In the genomic region with DNA sequence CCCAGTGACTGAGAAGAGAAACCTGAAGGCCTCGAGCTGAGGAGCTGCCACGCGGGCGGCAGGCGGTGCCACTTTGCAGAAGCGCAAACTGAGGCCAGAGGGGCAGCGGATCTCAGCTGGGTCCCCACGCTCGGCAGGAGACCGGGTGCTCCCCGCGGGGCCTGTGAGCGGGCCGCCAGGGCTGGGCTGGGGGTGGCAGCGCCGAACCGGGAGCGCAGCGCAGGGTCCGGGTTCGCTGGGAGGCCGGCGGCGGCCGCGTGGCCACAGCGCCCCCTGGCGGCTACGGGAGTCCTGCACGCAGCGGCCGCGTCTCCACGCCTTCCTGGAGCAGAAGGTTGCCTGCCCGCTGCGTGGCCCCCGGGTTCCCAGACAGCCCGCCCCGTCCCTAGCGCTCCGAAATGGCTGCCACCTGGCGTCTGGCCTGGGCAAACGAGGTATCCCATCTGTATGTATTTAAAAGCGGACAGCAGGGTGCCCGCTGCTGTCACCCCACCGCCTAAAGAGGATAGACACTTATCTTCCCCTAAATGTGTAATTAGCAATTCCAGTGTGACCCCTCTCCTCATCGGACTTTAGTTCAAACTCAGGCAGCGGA, we compare ENCODE assay signal across 1 cellular context.
TF ChIP-seq lines count a peak whose summit lies in the region.

No MANE protein-coding gene starts in this region.

TF ChIP-seq in HCT116, 20 proteins besides CTCF, POLR2A, EP300 and RAD21 (continued from another document):
- TF ChIP-seq, protein P1, sequence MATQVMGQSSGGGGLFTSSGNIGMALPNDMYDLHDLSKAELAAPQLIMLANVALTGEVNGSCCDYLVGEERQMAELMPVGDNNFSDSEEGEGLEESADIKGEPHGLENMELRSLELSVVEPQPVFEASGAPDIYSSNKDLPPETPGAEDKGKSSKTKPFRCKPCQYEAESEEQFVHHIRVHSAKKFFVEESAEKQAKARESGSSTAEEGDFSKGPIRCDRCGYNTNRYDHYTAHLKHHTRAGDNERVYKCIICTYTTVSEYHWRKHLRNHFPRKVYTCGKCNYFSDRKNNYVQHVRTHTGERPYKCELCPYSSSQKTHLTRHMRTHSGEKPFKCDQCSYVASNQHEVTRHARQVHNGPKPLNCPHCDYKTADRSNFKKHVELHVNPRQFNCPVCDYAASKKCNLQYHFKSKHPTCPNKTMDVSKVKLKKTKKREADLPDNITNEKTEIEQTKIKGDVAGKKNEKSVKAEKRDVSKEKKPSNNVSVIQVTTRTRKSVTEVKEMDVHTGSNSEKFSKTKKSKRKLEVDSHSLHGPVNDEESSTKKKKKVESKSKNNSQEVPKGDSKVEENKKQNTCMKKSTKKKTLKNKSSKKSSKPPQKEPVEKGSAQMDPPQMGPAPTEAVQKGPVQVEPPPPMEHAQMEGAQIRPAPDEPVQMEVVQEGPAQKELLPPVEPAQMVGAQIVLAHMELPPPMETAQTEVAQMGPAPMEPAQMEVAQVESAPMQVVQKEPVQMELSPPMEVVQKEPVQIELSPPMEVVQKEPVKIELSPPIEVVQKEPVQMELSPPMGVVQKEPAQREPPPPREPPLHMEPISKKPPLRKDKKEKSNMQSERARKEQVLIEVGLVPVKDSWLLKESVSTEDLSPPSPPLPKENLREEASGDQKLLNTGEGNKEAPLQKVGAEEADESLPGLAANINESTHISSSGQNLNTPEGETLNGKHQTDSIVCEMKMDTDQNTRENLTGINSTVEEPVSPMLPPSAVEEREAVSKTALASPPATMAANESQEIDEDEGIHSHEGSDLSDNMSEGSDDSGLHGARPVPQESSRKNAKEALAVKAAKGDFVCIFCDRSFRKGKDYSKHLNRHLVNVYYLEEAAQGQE (IDR thresholded peaks at IDR 0.05; ENCODE audit: low read depth) = no peak
TF ChIP-seq in HCT116: peak in this region for 5.
